ENCODE assay signal across 23 cellular contexts in the genomic region with DNA sequence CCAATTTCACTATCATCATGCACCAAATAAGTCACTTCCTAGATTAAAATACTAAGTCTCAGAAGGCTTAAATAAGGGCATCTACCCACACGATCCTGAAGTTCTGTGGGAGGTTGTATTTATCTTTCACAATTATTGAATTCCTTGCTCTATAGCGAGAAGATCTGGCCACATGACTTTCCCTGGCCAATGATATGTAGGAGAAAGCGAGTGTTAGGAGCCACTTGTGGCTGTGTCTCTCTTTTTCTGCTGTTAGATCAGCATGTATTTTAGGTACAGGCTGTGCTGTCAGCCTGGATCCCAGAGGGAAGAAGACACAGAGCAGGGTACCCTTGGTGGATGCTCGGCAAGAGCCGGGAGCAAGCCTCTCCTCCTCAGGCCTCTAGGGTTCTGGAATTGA.
"Had no signal": no experiment of that assay in that cellular context is flagged by ENCODE, and none has a peak within 500 bp of the region (broad histone marks: within the 10 kb centered on the region; RNA-seq: fewer than 3 reads in every experiment).

No MANE protein-coding gene starts in this region.

- H3K4me1 ChIP-seq: stomach, suprapubic skin, tibial artery, tibial nerve, transverse colon, upper lobe of left lung, upper lobe of right lung, uterus, vagina had no signal

- H3K36me3 ChIP-seq: stomach, suprapubic skin, thoracic aorta, thyroid gland, tibial artery, tibial nerve, transverse colon, upper lobe of left lung, upper lobe of right lung, uterus, vagina had no signal

- DNase-seq: stimulated activated CD4-positive, alpha-beta T cell treated with anti-CD3 and anti-CD28 coated beads, Interleukin-2, amount 100 ng/mL, for 48 hours; stimulated activated CD4-positive, alpha-beta T cell treated with anti-CD3 and anti-CD28 coated beads, Interleukin-4, amount 100 ng/mL, for 1 hour; stimulated activated CD4-positive, alpha-beta T cell treated with anti-CD3 and anti-CD28 coated beads, Interleukin-4, amount 100 ng/mL, for 24 hours; stimulated activated CD4-positive, alpha-beta T cell treated with anti-CD3 and anti-CD28 coated beads, Interleukin-4, amount 100 ng/mL, for 4 hours; stimulated activated CD8-positive, alpha-beta memory T cell treated with anti-CD3 and anti-CD28 coated beads, Interleukin-4, amount 100 ng/mL, for 48 hours; stimulated activated naive B cell treated with anti-CD40 and anti-IgM and Interleukin-4, amounts not matched to agents 10 μg/mL and 1 μg/mL and 100 μg/mL, for 72 hours; stimulated activated naive CD4-positive, alpha-beta T cell; stimulated activated naive CD4-positive, alpha-beta T cell treated with Interleukin-2 at 50 U/mL for 16 hours; stimulated activated naive CD8-positive, alpha-beta T cell treated with anti-CD3 and anti-CD28 coated beads, Interleukin-15, amount 100 ng/mL, for 72 hours; stimulated activated naive CD8-positive, alpha-beta T cell treated with anti-CD3 and anti-CD28 coated beads, Interleukin-15, Interleukin-2, amounts not matched to agents 100 U/mL and 50 U/mL, for 24 hours; stomach; substantia nigra; thyroid gland; tibial artery; transverse colon; trophoblast cell; upper lobe of left lung; upper lobe of right lung; uterus had no signal

- H3K4me3 ChIP-seq: stomach, suprapubic skin, thoracic aorta, thyroid gland, tibial artery, tibial nerve, transverse colon, upper lobe of left lung, upper lobe of right lung, uterus, vagina had no signal

- H3K27me3 ChIP-seq: stomach, suprapubic skin, thyroid gland, tibial artery, tibial nerve, transverse colon, upper lobe of left lung, upper lobe of right lung, uterus, vagina had no signal

- H3K27ac ChIP-seq: stomach, suprapubic skin, thoracic aorta, thyroid gland, tibial artery, tibial nerve, transverse colon, upper lobe of left lung, upper lobe of right lung, uterus, vagina had no signal

- H3K9me3 ChIP-seq: suprapubic skin, thoracic aorta, thyroid gland, tibial artery, transverse colon, upper lobe of left lung, upper lobe of right lung, uterus, vagina had no signal
